In the genomic region with DNA sequence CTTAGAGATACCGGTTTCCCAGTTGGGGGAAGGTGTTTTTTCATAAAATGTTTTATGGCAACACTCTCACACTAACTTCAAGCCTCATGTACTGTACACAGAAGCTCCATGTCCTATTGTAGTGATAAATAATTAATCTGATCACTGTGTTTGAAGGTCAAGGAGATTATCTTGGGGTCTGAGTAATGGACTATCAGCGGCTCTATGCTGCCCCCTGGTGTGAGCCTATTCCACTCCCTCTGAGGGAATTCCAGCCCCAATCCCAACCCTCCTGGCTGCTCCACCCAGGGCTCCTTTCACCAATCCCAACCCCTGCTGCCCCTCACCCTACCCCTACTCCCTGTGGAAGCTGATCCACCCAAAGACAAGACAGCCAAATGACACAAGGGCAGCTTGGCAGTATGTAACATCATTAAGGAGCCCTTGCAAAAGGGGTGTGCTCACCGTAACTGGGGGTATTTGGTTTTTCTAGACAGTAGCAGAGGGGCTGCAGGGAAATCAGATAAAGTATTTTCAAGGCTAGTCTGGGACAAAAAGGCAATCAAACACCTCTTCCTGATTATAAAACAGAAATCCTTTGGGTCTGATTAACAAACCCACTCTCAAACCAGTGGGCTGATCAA, we compare ENCODE assay signal across 8 cellular contexts. TPM values are rescaled to one million over a fixed set of nuclear protein-coding genes. Genes with fewer than 3 reads are reported as not detected.
DNase-seq lines count a peak whose midpoint lies in the region; ATAC-seq lines count a peak whose summit lies in the region.

No MANE protein-coding gene starts in this region.

- CTCF ChIA-PET in activated CD4-positive, alpha-beta T cell treated with anti-CD3 and anti-CD28 coated beads, Interleukin-2, amount 10 ng/mL, durations not matched to agents 7 days and 5 days (lab: Charles Lee), result interaction anchor here (0.6 to 2.1 kb wide), 8 partner anchors 10 to 145 kb away, joined by 3 to 8 read pairs (median 6); no protein-coding TSS in a partner anchor

- no peaks in the 10 kb centered on the region for H3K9me3 Mint-ChIP-seq in activated CD4-positive, alpha-beta T cell treated with anti-CD3 and anti-CD28 coated beads, Interleukin-2, amount 10 ng/mL, durations not matched to agents 7 days and 5 days
- H3K9me3 Mint-ChIP-seq in naive thymus-derived CD8-positive, alpha-beta T cell, result no peaks in the 10 kb centered on the region

- H3K4me3 Mint-ChIP-seq in activated CD4-positive, alpha-beta T cell treated with anti-CD3 and anti-CD28 coated beads, Interleukin-2, amount 10 ng/mL, durations not matched to agents 7 days and 5 days, result no peak overlapping the region
- H3K4me3 Mint-ChIP-seq in naive thymus-derived CD8-positive, alpha-beta T cell, result no peak overlapping the region

- H3K4me1 Mint-ChIP-seq in activated CD4-positive, alpha-beta T cell treated with anti-CD3 and anti-CD28 coated beads, Interleukin-2, amount 10 ng/mL, durations not matched to agents 7 days and 5 days, result no peaks in the 10 kb centered on the region
- H3K4me1 Mint-ChIP-seq in naive thymus-derived CD8-positive, alpha-beta T cell, result peaks cover 0 to 18% (median under 1%) of the 10 kb centered on the region in 4 donors

- no peak overlapping the region for H3K27ac Mint-ChIP-seq in activated CD4-positive, alpha-beta T cell treated with anti-CD3 and anti-CD28 coated beads, Interleukin-2, amount 10 ng/mL, durations not matched to agents 7 days and 5 days
- peak overlapping the region in 2 of 10 donors; percentile 29 to 34 for H3K27ac Mint-ChIP-seq in naive thymus-derived CD8-positive, alpha-beta T cell

- DNase-seq in NCI-H1436 (lab: John Stamatoyannopoulos, UW), result peak; percentile 29
- no peak for DNase-seq in NCI-H1436 treated with DMSO at 0.1 percent for 48 hours (lab: John Stamatoyannopoulos, UW)
- peak; percentile 20 for DNase-seq in MV-4-11 (lab: John Stamatoyannopoulos, UW)
- DNase-seq in activated CD4-positive, alpha-beta T cell treated with anti-CD3 and anti-CD28 coated beads, Interleukin-2, amount 10 ng/mL, durations not matched to agents 7 days and 5 days, result peak; percentile 39
- peak in 6 of 10 donors; percentile 4 to 29 (median 26) for DNase-seq in naive thymus-derived CD8-positive, alpha-beta T cell
- no peak for DNase-seq in SIG-M5 treated with dmso at 0.1 percent for 504 hours (lab: John Stamatoyannopoulos, UW; ENCODE audit: unreplicated experiment)

- POLR2A ChIA-PET in activated CD4-positive, alpha-beta T cell treated with anti-CD3 and anti-CD28 coated beads, Interleukin-2, amount 10 ng/mL, durations not matched to agents 7 days and 5 days (lab: Charles Lee), result no interaction called here
- POLR2A ChIA-PET in naive thymus-derived CD8-positive, alpha-beta T cell (lab: Charles Lee), result interaction anchor here (1.1 kb wide), 1 partner anchor 13 kb away, joined by 3 read pairs; no protein-coding TSS in a partner anchor

- H3K36me3 Mint-ChIP-seq in activated CD4-positive, alpha-beta T cell treated with anti-CD3 and anti-CD28 coated beads, Interleukin-2, amount 10 ng/mL, durations not matched to agents 7 days and 5 days (ENCODE audit: low read depth), result peaks cover 22% of the 10 kb centered on the region
- peaks cover 0 to 72% (median 19%) of the 10 kb centered on the region in 3 donors for H3K36me3 Mint-ChIP-seq in naive thymus-derived CD8-positive, alpha-beta T cell

- H3K27me3 Mint-ChIP-seq in activated CD4-positive, alpha-beta T cell treated with anti-CD3 and anti-CD28 coated beads, Interleukin-2, amount 10 ng/mL, durations not matched to agents 7 days and 5 days, result no peaks in the 10 kb centered on the region
- no peaks in the 10 kb centered on the region for H3K27me3 Mint-ChIP-seq in naive thymus-derived CD8-positive, alpha-beta T cell

- ATAC-seq in esophagus mucosa (peak; percentile 59), GM19324 (IDR thresholded peaks at IDR 0.05; ENCODE audit: low FRiP score, unreplicated experiment) (no peak)
- no peak for ATAC-seq in naive thymus-derived CD8-positive, alpha-beta T cell

RNA-seq across cellular contexts. Expression of gene HPS4, which starts 22.3 kb away (rescaled TPM):
- 10 to 100 TPM; 32.0 to 35.3 TPM for total RNA-seq in activated CD4-positive, alpha-beta T cell treated with anti-CD3 and anti-CD28 coated beads, Interleukin-2, amount 10 ng/mL, durations not matched to agents 7 days and 5 days
- total RNA-seq in esophagus mucosa, result 26.2 TPM
- 10 to 100 TPM; 63.9 to 64.3 TPM for total RNA-seq in naive thymus-derived CD8-positive, alpha-beta T cell
- polyA plus RNA-seq in naive thymus-derived CD8-positive, alpha-beta T cell, result 10 to 100 TPM; 10.5 to 18.4 (median 16.2) TPM

RNA-seq across cellular contexts. Expression of gene SRRD, which starts 22.4 kb away (rescaled TPM):
- 10 to 100 TPM; 17.9 to 19.1 TPM for total RNA-seq in activated CD4-positive, alpha-beta T cell treated with anti-CD3 and anti-CD28 coated beads, Interleukin-2, amount 10 ng/mL, durations not matched to agents 7 days and 5 days
- total RNA-seq in esophagus mucosa, result 21.0 TPM
- 10 to 100 TPM; 21.4 to 24.6 TPM for total RNA-seq in naive thymus-derived CD8-positive, alpha-beta T cell
- polyA plus RNA-seq in naive thymus-derived CD8-positive, alpha-beta T cell, result 10 to 100 TPM; 17.1 to 27.0 (median 17.9) TPM

RNA-seq across cellular contexts. Expression of gene ASPHD2, which starts 32.2 kb away (rescaled TPM):
- total RNA-seq in activated CD4-positive, alpha-beta T cell treated with anti-CD3 and anti-CD28 coated beads, Interleukin-2, amount 10 ng/mL, durations not matched to agents 7 days and 5 days, result 1 to 10 TPM; 8.5 to 8.8 TPM
- 2.1 TPM for total RNA-seq in esophagus mucosa
- 1 to 10 TPM; 2.9 to 3.5 TPM for total RNA-seq in naive thymus-derived CD8-positive, alpha-beta T cell
- polyA plus RNA-seq in naive thymus-derived CD8-positive, alpha-beta T cell, result 1 to 10 TPM; 2.3 to 3.1 (median 2.5) TPM

RNA-seq across cellular contexts. Expression of gene TFIP11, which starts 51.0 kb away (rescaled TPM):
- total RNA-seq in activated CD4-positive, alpha-beta T cell treated with anti-CD3 and anti-CD28 coated beads, Interleukin-2, amount 10 ng/mL, durations not matched to agents 7 days and 5 days, result 10 to 100 TPM; 52.5 to 58.5 TPM
- total RNA-seq in esophagus mucosa, result 23.2 TPM
- total RNA-seq in naive thymus-derived CD8-positive, alpha-beta T cell, result 10 to 100 TPM; 56.2 to 67.8 TPM
- 10 to 100 TPM; 15.3 to 33.9 (median 22.3) TPM for polyA plus RNA-seq in naive thymus-derived CD8-positive, alpha-beta T cell

Comparison
In these comparisons a context has a peak if more than half of its experiments do, and no peak if none do; other contexts are left out.
1. DNase-seq: peak in NCI-H1436 (single experiment), MV-4-11 (single experiment), activated CD4-positive, alpha-beta T cell treated with anti-CD3 and anti-CD28 coated beads, Interleukin-2, amount 10 ng/mL, durations not matched to agents 7 days and 5 days (single experiment) and naive thymus-derived CD8-positive, alpha-beta T cell (6 of 10); none in NCI-H1436 treated with DMSO at 0.1 percent for 48 hours (single experiment) and SIG-M5 treated with dmso at 0.1 percent for 504 hours (single experiment).